ENCODE assay signal across 8 cellular contexts in the genomic region with DNA sequence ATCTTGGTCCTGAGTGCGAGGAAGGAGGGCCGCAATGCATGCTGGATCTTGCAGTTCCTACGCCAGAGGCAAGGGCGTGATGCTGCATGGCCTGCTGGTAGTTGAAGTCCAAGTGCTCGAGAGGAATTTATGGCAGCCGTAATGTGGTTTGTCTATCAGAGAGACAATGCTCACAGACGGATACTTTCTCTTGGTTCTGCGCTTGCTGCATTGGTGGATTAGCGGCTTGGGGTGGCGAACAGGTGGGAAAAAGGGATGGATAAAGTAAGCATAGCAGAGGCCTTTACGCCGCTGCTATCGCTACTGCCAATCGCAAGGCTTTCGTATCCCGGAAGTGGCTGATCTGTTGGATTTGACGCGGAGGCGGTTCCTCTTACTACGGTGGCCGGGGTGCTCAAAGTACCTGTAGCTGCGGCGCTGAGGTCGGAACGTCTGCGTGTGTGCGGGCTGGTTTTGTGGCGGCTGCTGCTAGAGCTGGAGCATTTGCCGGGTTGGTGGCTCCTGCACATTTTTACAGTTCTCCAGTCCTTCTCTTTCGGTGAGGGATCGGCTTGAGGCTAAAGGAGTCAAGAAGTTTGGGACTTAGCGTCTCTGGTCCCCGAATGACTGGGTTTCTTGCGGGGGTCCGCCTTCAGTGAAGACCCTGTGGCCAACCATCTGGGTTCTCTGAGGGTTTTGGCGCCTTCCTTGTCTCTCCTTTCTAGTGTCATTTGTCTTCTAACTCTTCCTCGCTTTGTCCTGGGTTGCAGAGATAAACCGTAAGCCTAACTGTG.
A peak's percentile ranks its signal among the peaks of the same experiment; 100 is the strongest.
DNase-seq lines count a peak whose midpoint lies in the region; ATAC-seq and TF ChIP-seq lines count a peak whose summit lies in the region.

TSS of gene ATG4C (plus strand) at position 397 of the 773 bp plus-strand sequence. CDS start 19,655 bp downstream, outside the sequence.

- peak; percentile 88 for ATAC-seq in GM19025 (IDR thresholded peaks at IDR 0.05; ENCODE audit: low read depth, unreplicated experiment)
- peak; percentile 89 for ATAC-seq in HG03280 (IDR thresholded peaks at IDR 0.05; ENCODE audit: unreplicated experiment)

- no peak for TF ChIP-seq CTCF in AG09319 (IDR thresholded peaks at IDR 0.05; ENCODE audit: low read depth, low read length)

- DNase-seq in AG09319 (ENCODE audit: extremely low read depth, low read depth) (peak; percentile 91), NCI-H345 (lab: John Stamatoyannopoulos, UW) (peak; percentile 96), cerebellar nuclear complex (lab: John Stamatoyannopoulos, UW) (peak; percentile 45 to 98), islet precursor cell (peak; percentile 98)
- peak; percentile 71 to 83 (median 80) for DNase-seq in activated CD4-positive, CD25-positive, alpha-beta regulatory T cell (lab: John Stamatoyannopoulos, UW)
- peak; percentile 83 to 87 (median 84) for DNase-seq in stimulated activated CD4-positive, alpha-beta T cell treated with anti-CD3 and anti-CD28 coated beads, Interleukin-12 subunit alpha, Interleukin-12 subunit beta, amount 100 ng/mL, for 48 hours (ENCODE audit: low read depth in 2 of 3, low spot score in 1 of 3)

Comparison
In these comparisons a context has a peak if more than half of its experiments do, and no peak if none do; other contexts are left out.
1. Peak in every context shown above with its lines: DNase-seq and ATAC-seq.